Comparison of ENCODE assay signal across 20 cellular contexts in genomic region chr19:38139122-38139521, GRCh38.
"Had no signal": no experiment of that assay in that cellular context is flagged by ENCODE, and none has a peak within 500 bp of the region (broad histone marks: within the 10 kb centered on the region; RNA-seq: fewer than 3 reads in every experiment).

No MANE protein-coding gene starts in this region.

- H3K9me3 Mint-ChIP-seq: activated naive CD4-positive, alpha-beta T cell treated with anti-CD3 and anti-CD28 coated beads for 36 hours; activated T-helper 2 cell treated with anti-CD3 and anti-CD28 coated beads, Interferon-gamma antibody, Interleukin-2, Interleukin-4, amounts not matched to agents 10 μg/mL and 5 μg/mL and 100 μg/mL, durations not matched to agents 14 hours and 24 hours and 36 hours; effector memory CD8-positive, alpha-beta T cell; memory B cell; nephron had no signal

- ATAC-seq: effector memory CD8-positive, alpha-beta T cell; foreskin keratinocyte; left ventricle myocardium superior; right cardiac atrium had no signal

- H3K4me3 Mint-ChIP-seq: activated naive CD4-positive, alpha-beta T cell treated with anti-CD3 and anti-CD28 coated beads for 36 hours; effector memory CD8-positive, alpha-beta T cell; memory B cell; nephron had no signal

- H3K27ac Mint-ChIP-seq: activated naive CD4-positive, alpha-beta T cell treated with anti-CD3 and anti-CD28 coated beads for 36 hours; activated T-helper 2 cell treated with anti-CD3 and anti-CD28 coated beads, Interferon-gamma antibody, Interleukin-2, Interleukin-4, amounts not matched to agents 10 μg/mL and 5 μg/mL and 100 μg/mL, durations not matched to agents 14 hours and 24 hours and 36 hours; memory B cell; nephron had no signal

- H3K36me3 ChIP-seq: vagina had no signal

- H3K27me3 Mint-ChIP-seq: effector memory CD8-positive, alpha-beta T cell; memory B cell had no signal

- H3K9me3 ChIP-seq: tibial nerve, vagina had no signal

- DNase-seq: activated CD4-positive, CD25-positive, alpha-beta regulatory T cell treated with anti-CD3 and anti-CD28 coated beads, Interleukin-2, amount 50 U/mL, for 72 hours; activated naive CD4-positive, alpha-beta T cell treated with anti-CD3 and anti-CD28 coated beads for 36 hours; dermis blood vessel endothelial cell; effector memory CD8-positive, alpha-beta T cell; foreskin keratinocyte; glutamatergic neuron; hypothalamus; kidney; left ventricle myocardium superior; occipital lobe; right cardiac atrium; stimulated activated CD4-positive, alpha-beta T cell treated with anti-CD3 and anti-CD28 coated beads, Interleukin-4, amount 100 ng/mL, for 24 hours; stimulated activated naive CD4-positive, alpha-beta T cell treated with Interleukin-2 at 50 U/mL for 16 hours; substantia nigra had no signal

- H3K27me3 ChIP-seq: foreskin keratinocyte, tibial nerve, vagina had no signal

- H3K4me3 ChIP-seq: skin epidermis, tibial nerve, vagina had no signal
